Comparison of ENCODE assay signal across 13 cellular contexts in the genomic region with DNA sequence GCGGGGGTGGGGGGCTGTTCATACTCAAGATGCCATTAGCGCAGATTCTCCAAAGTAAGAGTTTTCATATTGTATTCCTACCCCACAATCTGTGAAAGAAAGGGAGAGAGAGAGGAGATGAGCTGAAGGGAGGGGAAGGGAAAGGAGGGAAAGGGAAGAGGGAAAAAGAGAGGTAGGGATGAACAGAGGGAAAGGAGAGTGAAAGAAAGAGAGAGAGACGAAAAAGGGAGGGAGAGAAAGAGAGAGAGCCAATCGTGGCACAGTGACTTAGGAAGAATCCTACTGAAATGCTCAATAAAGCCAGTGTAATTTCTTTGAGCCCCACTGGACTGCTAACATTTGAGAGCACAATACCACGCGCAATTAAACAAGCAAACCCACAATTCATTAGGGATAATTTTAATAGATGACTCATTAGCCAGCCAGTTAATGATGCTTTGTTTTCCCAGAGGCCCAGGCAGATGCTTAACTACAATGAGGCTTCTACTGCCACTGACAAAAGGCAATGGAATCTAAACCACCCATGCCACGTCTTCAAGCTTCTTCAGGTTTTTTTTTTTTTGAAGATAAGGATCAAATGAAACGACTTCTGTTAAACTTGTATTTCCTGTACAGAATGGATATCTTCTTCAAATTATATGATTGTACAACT.
A peak's percentile ranks its signal among the peaks of the same experiment; 100 is the strongest.
DNase-seq lines count a peak whose midpoint lies in the region; ATAC-seq and TF ChIP-seq lines count a peak whose summit lies in the region.
"Had no signal": no experiment of that assay in that cellular context is flagged by ENCODE, and none has a peak within 500 bp of the region (broad histone marks: within the 10 kb centered on the region; RNA-seq: fewer than 3 reads in every experiment).

No MANE protein-coding gene starts in this region.

- WGBS in mammary epithelial cell (ENCODE audit: low coverage, missing lambda C conversion rate), result 30% methylated on average over 8 of the region's 8 CpGs

- peak overlapping the region; percentile 97 for H3K27ac ChIP-seq in mammary epithelial cell (ENCODE audit: insufficient read depth, low read depth, low read length)
- H3K27ac ChIP-seq: Peyer's patch, WERI-Rb-1 had no signal

- TF ChIP-seq CTCF in mammary epithelial cell (conservative IDR thresholded peaks at IDR 0.05 in 1 of 2, IDR thresholded peaks at IDR 0.05 in 1 of 2; ENCODE audit: extremely low read depth in 1 of 2, insufficient read depth in 1 of 2, low read depth in 1 of 2, low read length in 2 of 2), result no peak

- in situ Hi-C loops in mammary epithelial cell (cut with MboI; ENCODE audit: low sequenced_read_pairs in 2 of 2), result no loop called here

- no peaks in the 10 kb centered on the region for H3K9me3 ChIP-seq in mammary epithelial cell (replicated peaks; ENCODE audit: insufficient read depth, low read length)
- H3K9me3 ChIP-seq: Peyer's patch had no signal

- no peaks in the 10 kb centered on the region for H3K36me3 ChIP-seq in mammary epithelial cell (ENCODE audit: insufficient read depth, low read length)
- H3K36me3 ChIP-seq: WERI-Rb-1 had no signal

- H2AFZ ChIP-seq in mammary epithelial cell (ENCODE audit: low read depth, low read length), result peak overlapping the region; percentile 57

- peak; percentile 46 for DNase-seq in AG08396 (ENCODE audit: low spot score)
- DNase-seq in HT-29 (ENCODE audit: low spot score), result peak; percentile 82
- peak; percentile 89 for DNase-seq in mammary epithelial cell
- DNase-seq in kidney tubule cell (ENCODE audit: low spot score), result peak; percentile 91
- no peak for DNase-seq in NCI-H1092 treated with DMSO at 0.1 percent for 48 hours (lab: John Stamatoyannopoulos, UW)
- no peak for DNase-seq in NCI-H774 (lab: John Stamatoyannopoulos, UW)
- DNase-seq in stimulated activated CD4-positive, alpha-beta T cell treated with anti-CD3 and anti-CD28 coated beads, Interleukin-4, amount 100 ng/mL, for 1 hour, result no peak
- DNase-seq: CD8-positive, alpha-beta T cell; islet precursor cell; NCI-H2171 treated with DMSO at 0.1 percent for 48 hours; Peyer's patch; WERI-Rb-1 had no signal

- intact Hi-C loops in mammary epithelial cell (cut with micrococcal nuclease), result loop anchor here (1.0 kb wide), 1 partner anchor 26 kb away; no protein-coding TSS in a partner anchor

- no peaks in the 10 kb centered on the region for H4K20me1 ChIP-seq in mammary epithelial cell (ENCODE audit: insufficient read depth, low read length)

- H3K27me3 ChIP-seq in mammary epithelial cell (ENCODE audit: insufficient read depth, low read length), result no peaks in the 10 kb centered on the region
- H3K27me3 ChIP-seq: Peyer's patch had no signal

- H3K79me2 ChIP-seq in mammary epithelial cell (ENCODE audit: insufficient read depth, low read length), result no peaks in the 10 kb centered on the region

- peak overlapping the region; percentile 40 for H3K4me2 ChIP-seq in mammary epithelial cell (ENCODE audit: insufficient read depth, low read depth, low read length)

- no peak for ATAC-seq in GM21619 (IDR thresholded peaks at IDR 0.05; ENCODE audit: unreplicated experiment)
- ATAC-seq: CD8-positive, alpha-beta T cell had no signal

- CTCF ChIA-PET in mammary epithelial cell (lab: Charles Lee; ENCODE audit: low non-redundant PET), result no interaction called here

- H3K4me1 ChIP-seq in mammary epithelial cell (ENCODE audit: insufficient read depth, low read length), result peaks cover 29% of the 10 kb centered on the region
- H3K4me1 ChIP-seq: Peyer's patch had no signal

- BruUV-seq in mammary epithelial cell (replicated peaks; lab: Mats Ljungman, UMichigan), result no TSS peak

- no peak overlapping the region for H3K4me3 ChIP-seq in mammary epithelial cell (replicated peaks in 1 of 3; ENCODE audit: insufficient read depth in 1 of 3, low read depth in 2 of 3, low read length in 3 of 3)
- H3K4me3 ChIP-seq: Peyer's patch had no signal

- dilution Hi-C loops in mammary epithelial cell (cut with HindIII; ENCODE audit: low sequenced_read_pairs), result no loop called here

- H3K9ac ChIP-seq in mammary epithelial cell (ENCODE audit: insufficient read depth, low read length), result peak overlapping the region; percentile 69

Comparison
In these comparisons a context has a peak if more than half of its experiments do, and no peak if none do; other contexts are left out.
1. DNase-seq: peak in AG08396 (single experiment), HT-29 (single experiment), mammary epithelial cell (single experiment) and kidney tubule cell (single experiment); none in NCI-H1092 treated with DMSO at 0.1 percent for 48 hours (single experiment), NCI-H774 (single experiment) and stimulated activated CD4-positive, alpha-beta T cell treated with anti-CD3 and anti-CD28 coated beads, Interleukin-4, amount 100 ng/mL, for 1 hour (single experiment).